ENCODE assay signal across 8 cellular contexts in the genomic region with DNA sequence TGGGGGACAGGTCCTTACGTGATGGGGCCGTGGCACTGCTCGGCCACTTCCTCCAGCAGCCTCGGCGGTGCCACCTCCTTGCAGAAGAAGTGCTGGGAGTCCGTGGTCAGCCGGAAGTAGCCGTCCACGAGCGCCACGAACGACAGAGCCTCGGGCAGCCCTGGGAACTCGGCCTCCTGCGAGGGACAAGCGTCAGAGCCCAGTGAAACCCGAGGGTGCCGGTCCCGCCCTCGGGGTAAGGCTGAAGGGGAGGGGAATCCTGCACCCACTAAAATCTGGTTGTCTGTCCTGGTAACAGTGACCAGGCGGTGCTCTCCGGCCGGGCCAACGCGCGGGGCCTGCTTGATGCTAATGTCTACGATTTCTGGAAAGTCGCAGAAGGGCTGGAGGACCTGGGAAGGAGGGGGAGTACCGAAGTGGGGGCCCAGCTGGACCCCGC. TPM values are rescaled to one million over a fixed set of nuclear protein-coding genes. Genes with fewer than 3 reads are reported as not detected.
DNase-seq lines count a peak whose midpoint lies in the region; ATAC-seq and TF ChIP-seq lines count a peak whose summit lies in the region.
"Had no signal": no experiment of that assay in that cellular context is flagged by ENCODE, and none has a peak within 500 bp of the region (broad histone marks: within the 10 kb centered on the region; RNA-seq: fewer than 3 reads in every experiment).

No MANE protein-coding gene starts in this region.

- DNase-seq in dorsolateral prefrontal cortex (no peak), NCI-H774 (lab: John Stamatoyannopoulos, UW) (no peak)
- DNase-seq in naive thymus-derived CD8-positive, alpha-beta T cell = no peak

- H3K27me3 Mint-ChIP-seq in naive thymus-derived CD8-positive, alpha-beta T cell = no peaks in the 10 kb centered on the region

- intact Hi-C loops in dorsolateral prefrontal cortex (cut with DNase I) = no loop called here

- TF ChIP-seq CTCF in HEK293 (tag by site-specific recombination; IDR thresholded peaks at IDR 0.05) (no peak), dorsolateral prefrontal cortex (IDR thresholded peaks at IDR 0.05 in 54 of 56, conservative IDR thresholded peaks at IDR 0.05 in 2 of 56; ENCODE audit: low read depth in 1 of 56, partially characterized antibody in 56 of 56) (no peak)

- POLR2A ChIA-PET in HEK293 (lab: Yijun Ruan, JAX) = no interaction called here
- POLR2A ChIA-PET in naive thymus-derived CD8-positive, alpha-beta T cell (lab: Charles Lee) = no interaction called here

- H3K4me3 Mint-ChIP-seq in naive thymus-derived CD8-positive, alpha-beta T cell = no peak overlapping the region

- H3K36me3 ChIP-seq in HEK293 (ENCODE audit: control insufficient read depth in 2 of 2, insufficient read depth in 1 of 2, low read length in 2 of 2) = no peaks in the 10 kb centered on the region
- H3K36me3 ChIP-seq: gastrocnemius medialis had no signal

- H3K27ac ChIP-seq in HEK293 (ENCODE audit: extremely low read depth, low read depth, low read length) (no peak overlapping the region), dorsolateral prefrontal cortex (no peak overlapping the region)
- H3K27ac ChIP-seq: gastrocnemius medialis had no signal

- H3K27me3 ChIP-seq in dorsolateral prefrontal cortex = peaks cover 0 to 38% (median 0%) of the 10 kb centered on the region in 45 donors

- H3K4me1 Mint-ChIP-seq in naive thymus-derived CD8-positive, alpha-beta T cell = peaks cover 11 to 64% (median 43%) of the 10 kb centered on the region in 4 donors

- H3K27ac Mint-ChIP-seq in naive thymus-derived CD8-positive, alpha-beta T cell = peak overlapping the region in 6 of 10 donors; percentile 8 to 85 (median 47)

- H3K4me1 ChIP-seq in HEK293 (ENCODE audit: control insufficient read depth, insufficient read depth, low read length) = no peaks in the 10 kb centered on the region
- H3K4me1 ChIP-seq: gastrocnemius medialis had no signal

- ATAC-seq in naive thymus-derived CD8-positive, alpha-beta T cell = no peak
- ATAC-seq in GM21360 (IDR thresholded peaks at IDR 0.05; ENCODE audit: unreplicated experiment) = no peak
- ATAC-seq in GM18498 (IDR thresholded peaks at IDR 0.05; ENCODE audit: unreplicated experiment) = no peak

- no peaks in the 10 kb centered on the region for H3K9me3 ChIP-seq in HEK293 (ENCODE audit: control insufficient read depth, insufficient read depth, low read depth, low read length)
- H3K9me3 ChIP-seq: gastrocnemius medialis had no signal

- no peak overlapping the region for H3K4me3 ChIP-seq in HEK293 (ENCODE audit: low read depth, low read length)
- H3K4me3 ChIP-seq in dorsolateral prefrontal cortex = peak overlapping the region in 51 of 59 donors; percentile 8 to 62 (median 48)

- CTCF ChIA-PET in HEK293 (lab: Yijun Ruan, JAX) = interaction anchor here (1.5 kb wide), 1 partner anchor 18 kb away, joined by 5 read pairs; the partner anchor contains the start of gene RPL18A

- peaks cover 0 to 79% (median 15%) of the 10 kb centered on the region in 3 donors for H3K36me3 Mint-ChIP-seq in naive thymus-derived CD8-positive, alpha-beta T cell

- no peaks in the 10 kb centered on the region for H3K9me3 Mint-ChIP-seq in naive thymus-derived CD8-positive, alpha-beta T cell

TF ChIP-seq in HEK293, 187 proteins besides CTCF, POLR2A, EP300 and RAD21:
- TF ChIP-seq ZNF624 (tag by site-specific recombination; IDR thresholded peaks at IDR 0.05) (no peak), SP7 (tag by site-specific recombination; IDR thresholded peaks at IDR 0.05) (peak; percentile 10; the same call in 1 of the 2 replicates), EGR2 (tag by site-specific recombination; IDR thresholded peaks at IDR 0.05; ENCODE audit: low read depth) (no peak), ZBTB11 (tag by site-specific recombination; conservative IDR thresholded peaks at IDR 0.05; ENCODE audit: low read depth) (0 out of 2 replicates have a peak, but pooled peaks have one; percentile 22), ZNF335 (tag by site-specific recombination; conservative IDR thresholded peaks at IDR 0.05) (peak; percentile 50), GLIS2 (tag by site-specific recombination; IDR thresholded peaks at IDR 0.05) (0 out of 2 replicates have a peak, but pooled peaks have one; percentile 20)
- TF ChIP-seq, protein P1, sequence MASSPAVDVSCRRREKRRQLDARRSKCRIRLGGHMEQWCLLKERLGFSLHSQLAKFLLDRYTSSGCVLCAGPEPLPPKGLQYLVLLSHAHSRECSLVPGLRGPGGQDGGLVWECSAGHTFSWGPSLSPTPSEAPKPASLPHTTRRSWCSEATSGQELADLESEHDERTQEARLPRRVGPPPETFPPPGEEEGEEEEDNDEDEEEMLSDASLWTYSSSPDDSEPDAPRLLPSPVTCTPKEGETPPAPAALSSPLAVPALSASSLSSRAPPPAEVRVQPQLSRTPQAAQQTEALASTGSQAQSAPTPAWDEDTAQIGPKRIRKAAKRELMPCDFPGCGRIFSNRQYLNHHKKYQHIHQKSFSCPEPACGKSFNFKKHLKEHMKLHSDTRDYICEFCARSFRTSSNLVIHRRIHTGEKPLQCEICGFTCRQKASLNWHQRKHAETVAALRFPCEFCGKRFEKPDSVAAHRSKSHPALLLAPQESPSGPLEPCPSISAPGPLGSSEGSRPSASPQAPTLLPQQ (tag by site-specific recombination; IDR thresholded peaks at IDR 0.05) = 0 out of 2 replicates have a peak, but pooled peaks have one; percentile 8
- TF ChIP-seq, protein P2, sequence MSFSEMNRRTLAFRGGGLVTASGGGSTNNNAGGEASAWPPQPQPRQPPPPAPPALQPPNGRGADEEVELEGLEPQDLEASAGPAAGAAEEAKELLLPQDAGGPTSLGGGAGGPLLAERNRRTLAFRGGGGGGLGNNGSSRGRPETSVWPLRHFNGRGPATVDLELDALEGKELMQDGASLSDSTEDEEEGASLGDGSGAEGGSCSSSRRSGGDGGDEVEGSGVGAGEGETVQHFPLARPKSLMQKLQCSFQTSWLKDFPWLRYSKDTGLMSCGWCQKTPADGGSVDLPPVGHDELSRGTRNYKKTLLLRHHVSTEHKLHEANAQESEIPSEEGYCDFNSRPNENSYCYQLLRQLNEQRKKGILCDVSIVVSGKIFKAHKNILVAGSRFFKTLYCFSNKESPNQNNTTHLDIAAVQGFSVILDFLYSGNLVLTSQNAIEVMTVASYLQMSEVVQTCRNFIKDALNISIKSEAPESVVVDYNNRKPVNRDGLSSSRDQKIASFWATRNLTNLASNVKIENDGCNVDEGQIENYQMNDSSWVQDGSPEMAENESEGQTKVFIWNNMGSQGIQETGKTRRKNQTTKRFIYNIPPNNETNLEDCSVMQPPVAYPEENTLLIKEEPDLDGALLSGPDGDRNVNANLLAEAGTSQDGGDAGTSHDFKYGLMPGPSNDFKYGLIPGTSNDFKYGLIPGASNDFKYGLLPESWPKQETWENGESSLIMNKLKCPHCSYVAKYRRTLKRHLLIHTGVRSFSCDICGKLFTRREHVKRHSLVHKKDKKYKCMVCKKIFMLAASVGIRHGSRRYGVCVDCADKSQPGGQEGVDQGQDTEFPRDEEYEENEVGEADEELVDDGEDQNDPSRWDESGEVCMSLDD (tag by site-specific recombination; IDR thresholded peaks at IDR 0.05) = 0 out of 2 replicates have a peak, but pooled peaks have one; percentile 31

RNA-seq across cellular contexts. Expression of gene JAK3, which starts 6.4 kb away (rescaled TPM):
- total RNA-seq in dorsolateral prefrontal cortex = 10 to 100 TPM in 55 of 120 experiments, 1 to 10 TPM in 65; 4.2 to 25.1 (median 9.5) TPM
- total RNA-seq in naive thymus-derived CD8-positive, alpha-beta T cell = 100 to 1,000 TPM; 120 to 122 TPM
- 100 to 1,000 TPM in 2 of 3 donors, 10 to 100 TPM in 1; 78.7 to 122 (median 109) TPM for polyA plus RNA-seq in naive thymus-derived CD8-positive, alpha-beta T cell

RNA-seq across cellular contexts. Expression of gene RPL18A, which starts 18.3 kb away (rescaled TPM):
- total RNA-seq in dorsolateral prefrontal cortex = 100 to 1,000 TPM; 322 to 603 (median 418) TPM
- 1,000 to 10,000 TPM; 2,924 to 2,989 TPM for total RNA-seq in naive thymus-derived CD8-positive, alpha-beta T cell
- 1,000 to 10,000 TPM; 3,790 to 4,859 (median 4,546) TPM for polyA plus RNA-seq in naive thymus-derived CD8-positive, alpha-beta T cell

RNA-seq across cellular contexts. Expression of gene INSL3, which starts 20.1 kb away (rescaled TPM):
- 1 to 10 TPM in 36 of 120 experiments, under 1 TPM in 33, not detected in 51; 0.54 to 4.2 (median 1.0) TPM for total RNA-seq in dorsolateral prefrontal cortex
- 1 to 10 TPM; 2.7 to 3.6 TPM for total RNA-seq in naive thymus-derived CD8-positive, alpha-beta T cell
- polyA plus RNA-seq in naive thymus-derived CD8-positive, alpha-beta T cell = 1 to 10 TPM in 2 of 3 donors, under 1 TPM in 1; 0.97 to 3.0 (median 1.9) TPM
- total RNA-seq: gastrocnemius medialis had no signal

RNA-seq across cellular contexts. Expression of gene SLC5A5, which starts 30.4 kb away (rescaled TPM):
- 1 to 10 TPM in 30 of 120 experiments, under 1 TPM in 37, not detected in 53; 0.12 to 8.7 (median 0.83) TPM for total RNA-seq in dorsolateral prefrontal cortex
- total RNA-seq in naive thymus-derived CD8-positive, alpha-beta T cell = 1 to 10 TPM; 2.4 to 2.6 TPM
- 1 to 10 TPM in 2 of 3 donors, under 1 TPM in 1; 0.39 to 2.2 (median 1.4) TPM for polyA plus RNA-seq in naive thymus-derived CD8-positive, alpha-beta T cell
- total RNA-seq: gastrocnemius medialis had no signal

RNA-seq across cellular contexts. Expression of gene B3GNT3, which starts 46.5 kb away (rescaled TPM):
- under 1 TPM in 2 of 120 experiments, not detected in 118; 0.56 to 0.67 TPM for total RNA-seq in dorsolateral prefrontal cortex
- total RNA-seq in naive thymus-derived CD8-positive, alpha-beta T cell = not detected
- under 1 TPM in 2 of 3 donors, not detected in 1; 0.13 to 0.20 TPM for polyA plus RNA-seq in naive thymus-derived CD8-positive, alpha-beta T cell
- total RNA-seq: T-helper 2 cell treated with Interferon-gamma antibody and Interleukin-4, amounts not matched to agents 100 ng/mL and 5 ng/mL, for 36 hours had no signal

Comparison
In these comparisons a context has a peak if more than half of its experiments do, and no peak if none do; other contexts are left out.
1. RNA of gene JAK3, which starts 6.4 kb away (total RNA-seq): 120 to 122 TPM in naive thymus-derived CD8-positive, alpha-beta T cell; 4.2 to 25.1 TPM in dorsolateral prefrontal cortex; every median in the first group is over 4 times any median in the second.
2. RNA of gene RPL18A, which starts 18.3 kb away (total RNA-seq): 2,924 to 2,989 TPM in naive thymus-derived CD8-positive, alpha-beta T cell; 322 to 603 TPM in dorsolateral prefrontal cortex; every median in the first group is over 4 times any median in the second.